Comparison of ENCODE assay signal across 5 cellular contexts in the genomic region with DNA sequence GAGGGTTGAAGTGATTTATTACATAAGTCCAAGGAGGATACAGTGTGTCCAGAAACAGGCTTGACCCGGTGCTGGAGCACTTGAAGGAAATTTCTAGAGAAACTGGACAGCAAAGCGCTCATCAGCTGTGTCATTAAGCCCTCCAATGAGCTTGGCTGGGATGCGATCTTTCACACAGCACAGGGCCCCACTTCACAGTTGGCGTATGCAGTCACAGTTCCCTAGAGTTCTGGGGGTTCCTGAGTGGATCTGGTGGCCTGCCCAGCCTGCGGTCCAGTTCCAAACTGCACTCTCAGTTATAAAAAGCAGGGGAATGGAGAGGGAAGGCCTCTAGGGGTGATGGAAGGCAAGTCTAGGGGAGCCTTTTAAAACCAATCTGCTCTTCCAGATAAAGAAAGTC. TPM values are rescaled to one million over a fixed set of nuclear protein-coding genes. Genes with fewer than 3 reads are reported as not detected.
"Had no signal": no experiment of that assay in that cellular context is flagged by ENCODE, and none has a peak within 500 bp of the region (broad histone marks: within the 10 kb centered on the region; RNA-seq: fewer than 3 reads in every experiment).

No MANE protein-coding gene starts in this region.

- DNase-seq: H9, HCEC 1CT, IMR-90 had no signal

- H3K4me3 Mint-ChIP-seq: GM23338, H9 had no signal

- H3K4me3 ChIP-seq: GM23338 had no signal

- H3K9me3 Mint-ChIP-seq: GM23338, H9 had no signal

- H3K27ac Mint-ChIP-seq: GM23338, H9 had no signal

- ATAC-seq: GM23338 had no signal

RNA-seq across cellular contexts. Expression of a gene that starts 13.7 kb away (rescaled TPM):
- total RNA-seq: HT-29, IMR-90 had no signal
- polyA plus RNA-seq: IMR-90 had no signal
